Comparison of ENCODE assay signal across 27 cellular contexts in genomic region chr2:168009900-168010299, GRCh38.
DNase-seq lines count a peak whose midpoint lies in the region; ATAC-seq, FAIRE-seq and TF ChIP-seq lines count a peak whose summit lies in the region.
"Had no signal": no experiment of that assay in that cellular context is flagged by ENCODE, and none has a peak within 500 bp of the region (broad histone marks: within the 10 kb centered on the region; RNA-seq: fewer than 3 reads in every experiment).

No MANE protein-coding gene starts in this region.

- H3K4me3 ChIP-seq in small intestine (ENCODE audit: low read depth in 1 of 2, low read length in 2 of 2), result no peak overlapping the region
- H3K4me3 ChIP-seq: BLaER1, PC-9 had no signal

- H3K27ac Mint-ChIP-seq in natural killer cell, result peak overlapping the region in 1 of 2 donors; percentile 0
- H3K27ac Mint-ChIP-seq: IgD-negative memory B cell, T-cell had no signal

- no peaks in the 10 kb centered on the region for H3K27me3 Mint-ChIP-seq in natural killer cell (ENCODE audit: low read depth in 2 of 2)
- H3K27me3 Mint-ChIP-seq: CD4-positive, CD25-positive, alpha-beta regulatory T cell; IgD-negative memory B cell; T-cell had no signal

- intact Hi-C loops in natural killer cell (cut with micrococcal nuclease), result no loop called here

- no peaks in the 10 kb centered on the region for H3K9me3 Mint-ChIP-seq in natural killer cell
- H3K9me3 Mint-ChIP-seq: CD4-positive, CD25-positive, alpha-beta regulatory T cell; IgD-negative memory B cell; T-cell had no signal

- H3K36me3 Mint-ChIP-seq in natural killer cell, result no peaks in the 10 kb centered on the region

- TF ChIP-seq CTCF in natural killer cell (IDR thresholded peaks at IDR 0.05), result no peak

- no peak overlapping the region for H3K27ac ChIP-seq in small intestine (ENCODE audit: low read depth in 1 of 2, low read length in 1 of 2)
- H3K27ac ChIP-seq: BLaER1, HL-60, KMS-11, PC-9, RWPE1 had no signal

- H3K27me3 ChIP-seq in small intestine (ENCODE audit: control insufficient read depth in 2 of 2, insufficient read depth in 2 of 2, low read length in 2 of 2), result no peaks in the 10 kb centered on the region
- H3K27me3 ChIP-seq: BLaER1 had no signal

- DNase-seq in NCI-H748 (lab: John Stamatoyannopoulos, UW; ENCODE audit: unreplicated experiment), result peak; percentile 24
- no peak for DNase-seq in NCI-H748 treated with DMSO at 0.1 percent for 48 hours (lab: John Stamatoyannopoulos, UW)
- DNase-seq in NCI-H1105 treated with DMSO at 0.1 percent for 48 hours (lab: John Stamatoyannopoulos, UW), result peak; percentile 66
- DNase-seq in NCI-H82 treated with DMSO at 0.1 percent for 48 hours (lab: John Stamatoyannopoulos, UW; ENCODE audit: unreplicated experiment), result peak; percentile 10
- DNase-seq in small intestine, result peak; percentile 68
- no peak for DNase-seq in natural killer cell
- DNase-seq in RKO (ENCODE audit: low spot score), result no peak
- no peak for DNase-seq in NCI-H2196 treated with DMSO at 0.1 percent for 48 hours (lab: John Stamatoyannopoulos, UW; ENCODE audit: unreplicated experiment)
- DNase-seq: CD4-positive, CD25-positive, alpha-beta regulatory T cell; GDM1; HCEC 1CT; NCI-H1048; NCI-H1436; NCI-H187; NCI-H2081 treated with DMSO at 0.1 percent for 48 hours; NCI-H226; PC-9; SHP77; T-cell had no signal

- WGBS in small intestine, 3 donors, result 17 to 74% (median 32%) methylated on average over 1 of the region's 1 CpG

- H3K4me1 Mint-ChIP-seq in natural killer cell, result peaks cover 17 to 36% of the 10 kb centered on the region in 2 donors

- H3K4me3 Mint-ChIP-seq in natural killer cell, result no peak overlapping the region
- H3K4me3 Mint-ChIP-seq: CD4-positive, CD25-positive, alpha-beta regulatory T cell; IgD-negative memory B cell; T-cell had no signal

- no peaks in the 10 kb centered on the region for H3K9me3 ChIP-seq in small intestine (ENCODE audit: control insufficient read depth, low read depth)

- no peak for FAIRE-seq in small intestine (lab: Jason Lieb, UNC)
- FAIRE-seq: A204.1, GM12891, H1 had no signal

- H3K4me1 ChIP-seq in small intestine (ENCODE audit: control insufficient read depth in 2 of 2, insufficient read depth in 1 of 2, low read depth in 1 of 2, low read length in 1 of 2), result peaks cover 0 to 3% of the 10 kb centered on the region in 2 donors

- ATAC-seq in natural killer cell, result no peak
- ATAC-seq: T-cell had no signal

- peaks cover 2 to 11% of the 10 kb centered on the region in 2 donors for H3K36me3 ChIP-seq in small intestine (ENCODE audit: control insufficient read depth in 2 of 2, insufficient read depth in 2 of 2, low read length in 2 of 2)

Comparison
In these comparisons a context has a peak if more than half of its experiments do, and no peak if none do; other contexts are left out.
1. DNase-seq: peak in NCI-H748 (single experiment), NCI-H1105 treated with DMSO at 0.1 percent for 48 hours (single experiment), NCI-H82 treated with DMSO at 0.1 percent for 48 hours (single experiment) and small intestine (single experiment); none in NCI-H748 treated with DMSO at 0.1 percent for 48 hours (single experiment), natural killer cell (single experiment), RKO (single experiment) and NCI-H2196 treated with DMSO at 0.1 percent for 48 hours (single experiment).